In genomic region chr11:46896719-46897406, GRCh38 we compare ENCODE assay signal across 9 cellular contexts. TPM values are rescaled to one million over a fixed set of nuclear protein-coding genes. Genes with fewer than 3 reads are reported as not detected.
DNase-seq lines count a peak whose midpoint lies in the region; ATAC-seq and TF ChIP-seq lines count a peak whose summit lies in the region.
"Had no signal": no experiment of that assay in that cellular context is flagged by ENCODE, and none has a peak within 500 bp of the region (broad histone marks: within the 10 kb centered on the region; RNA-seq: fewer than 3 reads in every experiment).

No MANE protein-coding gene starts in this region.

- ATAC-seq in HG02763 (IDR thresholded peaks at IDR 0.05; ENCODE audit: unreplicated experiment): no peak

- DNase-seq in DMS 273 (lab: John Stamatoyannopoulos, UW; ENCODE audit: unreplicated experiment): peak; percentile 78
- no peak for DNase-seq in DMS 273 treated with DMSO at 0.1 percent for 48 hours (lab: John Stamatoyannopoulos, UW)
- peak; percentile 35 for DNase-seq in LNCaP clone FGC (ENCODE audit: low read depth)
- DNase-seq in SJCRH30: peak; percentile 21 to 61
- peak; percentile 65 for DNase-seq in hepatic stellate cell (ENCODE audit: low spot score)
- DNase-seq in effector memory CD4-positive, alpha-beta T cell: no peak
- DNase-seq in vagina (ENCODE audit: extremely low spot score in 2 of 2): no peak
- DNase-seq: T-cell had no signal

- H3K27ac ChIP-seq in SJCRH30 (no peak overlapping the region), vagina (no peak overlapping the region)
- no peak overlapping the region for H3K27ac ChIP-seq in effector memory CD4-positive, alpha-beta T cell (ENCODE audit: insufficient read depth, low read length, poor library complexity, severe bottlenecking)

- intact Hi-C loops in vagina (cut with DNase I): loop anchor here (10.0 kb wide), 1 partner anchor 458 kb away; the partner anchor contains the start of gene MYBPC3

- H3K4me1 ChIP-seq in SJCRH30 (no peaks in the 10 kb centered on the region), vagina (no peaks in the 10 kb centered on the region)
- no peaks in the 10 kb centered on the region for H3K4me1 ChIP-seq in effector memory CD4-positive, alpha-beta T cell (ENCODE audit: control insufficient read depth, insufficient read depth, low read length, poor library complexity, severe bottlenecking)

- no peak overlapping the region for H3K4me3 ChIP-seq in LNCaP clone FGC (ENCODE audit: low read depth, low read length)
- no peak overlapping the region for H3K4me3 ChIP-seq in SJCRH30
- no peak overlapping the region for H3K4me3 ChIP-seq in effector memory CD4-positive, alpha-beta T cell (ENCODE audit: insufficient read depth, low read depth, low read length, poor library complexity, severe bottlenecking)
- H3K4me3 ChIP-seq in vagina: no peak overlapping the region

- H3K27me3 ChIP-seq in SJCRH30 (no peaks in the 10 kb centered on the region), vagina (no peaks in the 10 kb centered on the region)
- H3K27me3 ChIP-seq in effector memory CD4-positive, alpha-beta T cell (replicated peaks; ENCODE audit: control insufficient read depth, insufficient read depth, low read length, poor library complexity, severe bottlenecking): no peaks in the 10 kb centered on the region

- TF ChIP-seq CTCF in LNCaP clone FGC (IDR thresholded peaks at IDR 0.05; ENCODE audit: control insufficient read depth, extremely low read depth, insufficient read depth) (no peak), vagina (IDR thresholded peaks at IDR 0.05) (no peak)

- H3K36me3 ChIP-seq in SJCRH30 (peaks cover 3% of the 10 kb centered on the region; the same call in 1 of the 2 replicates), vagina (peaks cover 0 to 6% of the 10 kb centered on the region in 2 donors)
- no peaks in the 10 kb centered on the region for H3K36me3 ChIP-seq in effector memory CD4-positive, alpha-beta T cell (ENCODE audit: control insufficient read depth, insufficient read depth, low read length)

- H3K9me3 ChIP-seq in SJCRH30 (replicated peaks): no peaks in the 10 kb centered on the region
- no peaks in the 10 kb centered on the region for H3K9me3 ChIP-seq in effector memory CD4-positive, alpha-beta T cell (ENCODE audit: control insufficient read depth, low read length)
- H3K9me3 ChIP-seq in vagina: no peaks in the 10 kb centered on the region

- no peak for TF ChIP-seq POLR2A in vagina (IDR thresholded peaks at IDR 0.05)

RNA-seq across cellular contexts. Expression of gene LRP4, which starts 21.5 kb away (rescaled TPM):
- total RNA-seq in SJCRH30 (2014; rRNA removed; shearing (Covaris generic)): 6.6 and 6.8 TPM in 2 replicates
- 10.1 TPM for total RNA-seq in vagina

RNA-seq across cellular contexts. Expression of gene CSTPP1, which starts 39.7 kb away (rescaled TPM):
- 22.3 and 24.5 TPM in 2 replicates for total RNA-seq in SJCRH30 (2014; rRNA removed; shearing (Covaris generic))
- 30.7 TPM for total RNA-seq in vagina

RNA-seq across cellular contexts. Expression of gene CKAP5, which starts 50.8 kb away (rescaled TPM):
- 176 and 184 TPM in 2 replicates for total RNA-seq in SJCRH30 (2014; rRNA removed; shearing (Covaris generic))
- 32.9 TPM for total RNA-seq in vagina

Comparison
In these comparisons a context has a peak if more than half of its experiments do, and no peak if none do; other contexts are left out.
1. DNase-seq: peak in DMS 273 (single experiment), LNCaP clone FGC (single experiment), SJCRH30 (2 of 2) and hepatic stellate cell (single experiment); none in DMS 273 treated with DMSO at 0.1 percent for 48 hours (single experiment), effector memory CD4-positive, alpha-beta T cell (0 of 3) and vagina (0 of 2).